Comparison of ENCODE assay signal across 1 cellular context in the genomic region with DNA sequence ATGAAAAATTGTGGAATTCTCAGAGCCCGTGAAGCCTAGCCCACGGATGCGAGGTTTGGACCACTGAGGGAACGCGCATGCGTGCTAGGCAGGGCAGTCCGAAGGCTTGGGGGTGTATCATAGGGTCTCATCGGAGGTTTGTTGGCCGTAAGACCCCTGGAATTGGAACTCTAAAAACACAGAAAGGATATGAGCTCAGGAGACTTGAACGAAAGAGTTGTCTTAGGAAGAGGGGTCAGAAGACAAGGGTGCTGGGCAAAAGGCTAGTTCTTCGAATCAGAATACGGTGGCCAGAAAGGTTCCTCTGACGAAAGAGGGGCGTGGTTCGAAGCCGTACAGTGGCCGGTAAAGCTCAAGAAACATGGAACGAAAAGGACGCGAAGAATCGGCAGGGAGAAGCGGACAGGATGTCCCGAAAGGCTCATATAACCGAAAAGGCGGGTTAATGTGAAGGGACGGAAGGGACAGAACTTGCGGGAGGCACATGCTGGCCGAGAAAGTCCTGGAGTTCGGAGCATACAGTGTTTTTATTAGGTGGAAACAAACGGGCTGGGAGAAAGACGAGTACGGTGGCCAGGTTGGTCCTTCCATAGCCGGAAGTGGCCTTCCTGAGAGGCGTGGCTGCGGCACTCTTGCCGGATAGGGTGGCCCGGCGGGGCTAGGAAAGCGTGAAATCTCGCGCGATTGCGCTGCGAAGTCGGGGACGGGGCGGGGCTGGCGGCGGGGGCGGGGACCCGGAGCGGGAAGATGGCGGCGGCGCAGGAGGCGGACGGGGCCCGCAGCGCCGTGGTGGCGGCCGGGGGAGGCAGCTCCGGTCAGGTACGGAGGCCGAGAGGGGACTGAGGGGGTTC.
TF ChIP-seq lines count a peak whose summit lies in the region.

A gene with protein sequence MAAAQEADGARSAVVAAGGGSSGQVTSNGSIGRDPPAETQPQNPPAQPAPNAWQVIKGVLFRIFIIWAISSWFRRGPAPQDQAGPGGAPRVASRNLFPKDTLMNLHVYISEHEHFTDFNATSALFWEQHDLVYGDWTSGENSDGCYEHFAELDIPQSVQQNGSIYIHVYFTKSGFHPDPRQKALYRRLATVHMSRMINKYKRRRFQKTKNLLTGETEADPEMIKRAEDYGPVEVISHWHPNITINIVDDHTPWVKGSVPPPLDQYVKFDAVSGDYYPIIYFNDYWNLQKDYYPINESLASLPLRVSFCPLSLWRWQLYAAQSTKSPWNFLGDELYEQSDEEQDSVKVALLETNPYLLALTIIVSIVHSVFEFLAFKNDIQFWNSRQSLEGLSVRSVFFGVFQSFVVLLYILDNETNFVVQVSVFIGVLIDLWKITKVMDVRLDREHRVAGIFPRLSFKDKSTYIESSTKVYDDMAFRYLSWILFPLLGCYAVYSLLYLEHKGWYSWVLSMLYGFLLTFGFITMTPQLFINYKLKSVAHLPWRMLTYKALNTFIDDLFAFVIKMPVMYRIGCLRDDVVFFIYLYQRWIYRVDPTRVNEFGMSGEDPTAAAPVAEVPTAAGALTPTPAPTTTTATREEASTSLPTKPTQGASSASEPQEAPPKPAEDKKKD (plus strand): TSS at position 732 of the 851 bp plus-strand sequence. CDS start 16 bp downstream, at position 748.

TF ChIP-seq in HepG2, 621 proteins besides CTCF, POLR2A, EP300 and RAD21 (continued from another document and continues in another):
- TF ChIP-seq IRF2 (CRISPR knock-in tag; IDR thresholded peaks at IDR 0.05) (peak; percentile 56; the same call in 1 of the 2 replicates), SRF (IDR thresholded peaks at IDR 0.05; ENCODE audit: low read depth, low read length) (0 out of 2 replicates have a peak, but pooled peaks have one; percentile 34), KLF13 (CRISPR knock-in tag; IDR thresholded peaks at IDR 0.05) (0 out of 2 replicates have a peak, but pooled peaks have one; percentile 11), ZNF143 (CRISPR knock-in tag; IDR thresholded peaks at IDR 0.05) (no peak), CEBPG (CRISPR knock-in tag; IDR thresholded peaks at IDR 0.05) (peak; percentile 45), AGO1 (IDR thresholded peaks at IDR 0.05; ENCODE audit: low read depth, low read length, poor library complexity, severe bottlenecking) (peak; percentile 28), ZNF430 (CRISPR knock-in tag; IDR thresholded peaks at IDR 0.05) (peak; percentile 80), ZNF274 (CRISPR knock-in tag; IDR thresholded peaks at IDR 0.05) (0 out of 2 replicates have a peak, but pooled peaks have one; percentile 33), BORCS8-MEF2B (CRISPR knock-in tag; IDR thresholded peaks at IDR 0.05) (peak; percentile 77), DNMT1 (CRISPR knock-in tag; IDR thresholded peaks at IDR 0.05) (no peak), ZNF431 (CRISPR knock-in tag; IDR thresholded peaks at IDR 0.05; ENCODE audit: borderline replicate concordance, low read depth) (peak; percentile 70; the same call in 1 of the 2 replicates), SNAPC2 (CRISPR knock-in tag; IDR thresholded peaks at IDR 0.05) (peak; percentile 66; the same call in 1 of the 2 replicates), POLR2AphosphoS2 (IDR thresholded peaks at IDR 0.05; ENCODE audit: low read depth, low read length) (peak; percentile 63; the same call in 1 of the 2 replicates), ZMYM3 (CRISPR knock-in tag; IDR thresholded peaks at IDR 0.05) (no peak), GATAD1 (CRISPR knock-in tag; IDR thresholded peaks at IDR 0.05) (peak; percentile 93), KLF12 (CRISPR knock-in tag; IDR thresholded peaks at IDR 0.05; ENCODE audit: borderline replicate concordance) (peak; percentile 99), ZNF333 (CRISPR knock-in tag; IDR thresholded peaks at IDR 0.05; ENCODE audit: borderline replicate concordance) (0 out of 2 replicates have a peak, but pooled peaks have one; percentile 55), MTA1 (CRISPR knock-in tag; IDR thresholded peaks at IDR 0.05; ENCODE audit: borderline replicate concordance) (no peak), CHD2 (IDR thresholded peaks at IDR 0.05; ENCODE audit: low read depth, low read length) (peak; percentile 95), SETDB1 (CRISPR knock-in tag; IDR thresholded peaks at IDR 0.05; ENCODE audit: borderline replicate concordance) (no peak), NR2F2 (IDR thresholded peaks at IDR 0.05; ENCODE audit: borderline replicate concordance, low read depth) (peak; percentile 66; the same call in 1 of the 2 replicates), KDM2A (CRISPR knock-in tag; IDR thresholded peaks at IDR 0.05; ENCODE audit: borderline replicate concordance, low read depth) (peak; percentile 94; the same call in 1 of the 2 replicates), BCL6 (CRISPR knock-in tag; IDR thresholded peaks at IDR 0.05) (0 out of 2 replicates have a peak, but pooled peaks have one; percentile 14), TGIF2 (CRISPR knock-in tag; IDR thresholded peaks at IDR 0.05) (peak; percentile 38; the same call in 1 of the 2 replicates), STAT5B (CRISPR knock-in tag; IDR thresholded peaks at IDR 0.05) (no peak), ZNF761 (CRISPR knock-in tag; conservative IDR thresholded peaks at IDR 0.05) (peak; percentile 51), ZSCAN9 (CRISPR knock-in tag; IDR thresholded peaks at IDR 0.05; ENCODE audit: borderline replicate concordance) (peak; percentile 90; the same call in 1 of the 2 replicates), SOX6 (IDR thresholded peaks at IDR 0.05) (no peak), SOX6 (CRISPR knock-in tag; IDR thresholded peaks at IDR 0.05) (peak; percentile 70; the same call in 1 of the 2 replicates), ZC3H4 (CRISPR knock-in tag; IDR thresholded peaks at IDR 0.05; ENCODE audit: borderline replicate concordance) (no peak)
- TF ChIP-seq, protein P1, sequence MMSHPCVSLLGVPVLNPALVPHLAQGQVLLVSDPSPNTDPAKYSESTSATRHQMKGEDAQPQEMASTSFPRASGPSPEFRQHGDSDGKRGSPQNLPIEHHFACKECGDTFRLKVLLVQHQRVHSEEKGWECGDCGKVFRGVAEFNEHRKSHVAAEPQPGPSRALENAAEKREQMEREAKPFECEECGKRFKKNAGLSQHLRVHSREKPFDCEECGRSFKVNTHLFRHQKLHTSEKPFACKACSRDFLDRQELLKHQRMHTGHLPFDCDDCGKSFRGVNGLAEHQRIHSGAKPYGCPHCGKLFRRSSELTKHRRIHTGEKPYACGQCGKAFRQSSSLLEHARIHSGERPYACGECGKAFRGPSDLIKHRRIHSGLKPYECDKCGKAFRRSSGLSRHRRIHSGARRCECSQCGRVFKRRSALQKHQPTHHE (CRISPR knock-in tag; IDR thresholded peaks at IDR 0.05; ENCODE audit: borderline replicate concordance) = 0 out of 2 replicates have a peak, but pooled peaks have one; percentile 12
- TF ChIP-seq, protein P2, sequence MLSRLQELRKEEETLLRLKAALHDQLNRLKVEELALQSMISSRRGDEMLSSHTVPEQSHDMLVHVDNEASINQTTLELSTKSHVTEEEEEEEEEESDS (CRISPR knock-in tag; IDR thresholded peaks at IDR 0.05; ENCODE audit: borderline replicate concordance) = 0 out of 2 replicates have a peak, but pooled peaks have one; percentile 52
- TF ChIP-seq, protein P3, sequence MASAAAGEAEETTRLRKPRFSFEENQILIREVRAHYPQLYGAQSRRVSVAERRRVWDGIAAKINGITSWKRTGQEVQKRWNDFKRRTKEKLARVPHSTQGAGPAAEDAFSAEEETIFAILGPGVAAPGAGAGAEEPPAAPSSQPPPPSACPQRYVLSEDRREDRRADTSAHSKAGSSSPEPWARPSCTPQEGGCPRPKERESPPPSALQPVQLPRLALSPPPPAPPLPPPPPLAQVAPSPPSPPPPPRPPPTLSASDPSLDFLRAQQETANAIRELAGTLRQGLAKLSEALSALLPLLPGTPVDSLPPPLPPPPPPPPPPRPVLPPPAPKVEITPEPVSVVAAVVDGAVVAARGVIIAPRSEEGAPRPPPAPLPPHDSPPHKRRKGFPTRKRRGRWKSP (CRISPR knock-in tag; IDR thresholded peaks at IDR 0.05) = no peak
- TF ChIP-seq, protein P4, sequence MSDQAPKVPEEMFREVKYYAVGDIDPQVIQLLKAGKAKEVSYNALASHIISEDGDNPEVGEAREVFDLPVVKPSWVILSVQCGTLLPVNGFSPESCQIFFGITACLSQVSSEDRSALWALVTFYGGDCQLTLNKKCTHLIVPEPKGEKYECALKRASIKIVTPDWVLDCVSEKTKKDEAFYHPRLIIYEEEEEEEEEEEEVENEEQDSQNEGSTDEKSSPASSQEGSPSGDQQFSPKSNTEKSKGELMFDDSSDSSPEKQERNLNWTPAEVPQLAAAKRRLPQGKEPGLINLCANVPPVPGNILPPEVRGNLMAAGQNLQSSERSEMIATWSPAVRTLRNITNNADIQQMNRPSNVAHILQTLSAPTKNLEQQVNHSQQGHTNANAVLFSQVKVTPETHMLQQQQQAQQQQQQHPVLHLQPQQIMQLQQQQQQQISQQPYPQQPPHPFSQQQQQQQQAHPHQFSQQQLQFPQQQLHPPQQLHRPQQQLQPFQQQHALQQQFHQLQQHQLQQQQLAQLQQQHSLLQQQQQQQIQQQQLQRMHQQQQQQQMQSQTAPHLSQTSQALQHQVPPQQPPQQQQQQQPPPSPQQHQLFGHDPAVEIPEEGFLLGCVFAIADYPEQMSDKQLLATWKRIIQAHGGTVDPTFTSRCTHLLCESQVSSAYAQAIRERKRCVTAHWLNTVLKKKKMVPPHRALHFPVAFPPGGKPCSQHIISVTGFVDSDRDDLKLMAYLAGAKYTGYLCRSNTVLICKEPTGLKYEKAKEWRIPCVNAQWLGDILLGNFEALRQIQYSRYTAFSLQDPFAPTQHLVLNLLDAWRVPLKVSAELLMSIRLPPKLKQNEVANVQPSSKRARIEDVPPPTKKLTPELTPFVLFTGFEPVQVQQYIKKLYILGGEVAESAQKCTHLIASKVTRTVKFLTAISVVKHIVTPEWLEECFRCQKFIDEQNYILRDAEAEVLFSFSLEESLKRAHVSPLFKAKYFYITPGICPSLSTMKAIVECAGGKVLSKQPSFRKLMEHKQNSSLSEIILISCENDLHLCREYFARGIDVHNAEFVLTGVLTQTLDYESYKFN (CRISPR knock-in tag; conservative IDR thresholded peaks at IDR 0.05) = peak; percentile 52
- TF ChIP-seq, protein P5, sequence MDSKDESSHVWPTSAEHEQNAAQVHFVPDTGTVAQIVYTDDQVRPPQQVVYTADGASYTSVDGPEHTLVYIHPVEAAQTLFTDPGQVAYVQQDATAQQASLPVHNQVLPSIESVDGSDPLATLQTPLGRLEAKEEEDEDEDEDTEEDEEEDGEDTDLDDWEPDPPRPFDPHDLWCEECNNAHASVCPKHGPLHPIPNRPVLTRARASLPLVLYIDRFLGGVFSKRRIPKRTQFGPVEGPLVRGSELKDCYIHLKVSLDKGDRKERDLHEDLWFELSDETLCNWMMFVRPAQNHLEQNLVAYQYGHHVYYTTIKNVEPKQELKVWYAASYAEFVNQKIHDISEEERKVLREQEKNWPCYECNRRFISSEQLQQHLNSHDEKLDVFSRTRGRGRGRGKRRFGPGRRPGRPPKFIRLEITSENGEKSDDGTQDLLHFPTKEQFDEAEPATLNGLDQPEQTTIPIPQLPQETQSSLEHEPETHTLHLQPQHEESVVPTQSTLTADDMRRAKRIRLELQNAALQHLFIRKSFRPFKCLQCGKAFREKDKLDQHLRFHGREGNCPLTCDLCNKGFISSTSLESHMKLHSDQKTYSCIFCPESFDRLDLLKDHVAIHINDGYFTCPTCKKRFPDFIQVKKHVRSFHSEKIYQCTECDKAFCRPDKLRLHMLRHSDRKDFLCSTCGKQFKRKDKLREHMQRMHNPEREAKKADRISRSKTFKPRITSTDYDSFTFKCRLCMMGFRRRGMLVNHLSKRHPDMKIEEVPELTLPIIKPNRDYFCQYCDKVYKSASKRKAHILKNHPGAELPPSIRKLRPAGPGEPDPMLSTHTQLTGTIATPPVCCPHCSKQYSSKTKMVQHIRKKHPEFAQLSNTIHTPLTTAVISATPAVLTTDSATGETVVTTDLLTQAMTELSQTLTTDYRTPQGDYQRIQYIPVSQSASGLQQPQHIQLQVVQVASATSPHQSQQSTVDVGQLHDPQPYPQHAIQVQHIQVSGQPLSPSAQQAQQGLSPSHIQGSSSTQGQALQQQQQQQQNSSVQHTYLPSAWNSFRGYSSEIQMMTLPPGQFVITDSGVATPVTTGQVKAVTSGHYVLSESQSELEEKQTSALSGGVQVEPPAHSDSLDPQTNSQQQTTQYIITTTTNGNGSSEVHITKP (CRISPR knock-in tag; IDR thresholded peaks at IDR 0.05; ENCODE audit: low read depth) = 0 out of 2 replicates have a peak, but pooled peaks have one; percentile 15
- TF ChIP-seq, protein P6, sequence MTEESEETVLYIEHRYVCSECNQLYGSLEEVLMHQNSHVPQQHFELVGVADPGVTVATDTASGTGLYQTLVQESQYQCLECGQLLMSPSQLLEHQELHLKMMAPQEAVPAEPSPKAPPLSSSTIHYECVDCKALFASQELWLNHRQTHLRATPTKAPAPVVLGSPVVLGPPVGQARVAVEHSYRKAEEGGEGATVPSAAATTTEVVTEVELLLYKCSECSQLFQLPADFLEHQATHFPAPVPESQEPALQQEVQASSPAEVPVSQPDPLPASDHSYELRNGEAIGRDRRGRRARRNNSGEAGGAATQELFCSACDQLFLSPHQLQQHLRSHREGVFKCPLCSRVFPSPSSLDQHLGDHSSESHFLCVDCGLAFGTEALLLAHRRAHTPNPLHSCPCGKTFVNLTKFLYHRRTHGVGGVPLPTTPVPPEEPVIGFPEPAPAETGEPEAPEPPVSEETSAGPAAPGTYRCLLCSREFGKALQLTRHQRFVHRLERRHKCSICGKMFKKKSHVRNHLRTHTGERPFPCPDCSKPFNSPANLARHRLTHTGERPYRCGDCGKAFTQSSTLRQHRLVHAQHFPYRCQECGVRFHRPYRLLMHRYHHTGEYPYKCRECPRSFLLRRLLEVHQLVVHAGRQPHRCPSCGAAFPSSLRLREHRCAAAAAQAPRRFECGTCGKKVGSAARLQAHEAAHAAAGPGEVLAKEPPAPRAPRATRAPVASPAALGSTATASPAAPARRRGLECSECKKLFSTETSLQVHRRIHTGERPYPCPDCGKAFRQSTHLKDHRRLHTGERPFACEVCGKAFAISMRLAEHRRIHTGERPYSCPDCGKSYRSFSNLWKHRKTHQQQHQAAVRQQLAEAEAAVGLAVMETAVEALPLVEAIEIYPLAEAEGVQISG (CRISPR knock-in tag; IDR thresholded peaks at IDR 0.05) = peak; percentile 62
- TF ChIP-seq, protein P7, sequence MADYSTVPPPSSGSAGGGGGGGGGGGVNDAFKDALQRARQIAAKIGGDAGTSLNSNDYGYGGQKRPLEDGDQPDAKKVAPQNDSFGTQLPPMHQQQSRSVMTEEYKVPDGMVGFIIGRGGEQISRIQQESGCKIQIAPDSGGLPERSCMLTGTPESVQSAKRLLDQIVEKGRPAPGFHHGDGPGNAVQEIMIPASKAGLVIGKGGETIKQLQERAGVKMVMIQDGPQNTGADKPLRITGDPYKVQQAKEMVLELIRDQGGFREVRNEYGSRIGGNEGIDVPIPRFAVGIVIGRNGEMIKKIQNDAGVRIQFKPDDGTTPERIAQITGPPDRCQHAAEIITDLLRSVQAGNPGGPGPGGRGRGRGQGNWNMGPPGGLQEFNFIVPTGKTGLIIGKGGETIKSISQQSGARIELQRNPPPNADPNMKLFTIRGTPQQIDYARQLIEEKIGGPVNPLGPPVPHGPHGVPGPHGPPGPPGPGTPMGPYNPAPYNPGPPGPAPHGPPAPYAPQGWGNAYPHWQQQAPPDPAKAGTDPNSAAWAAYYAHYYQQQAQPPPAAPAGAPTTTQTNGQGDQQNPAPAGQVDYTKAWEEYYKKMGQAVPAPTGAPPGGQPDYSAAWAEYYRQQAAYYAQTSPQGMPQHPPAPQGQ (CRISPR knock-in tag; IDR thresholded peaks at IDR 0.05; ENCODE audit: borderline replicate concordance) = no peak
- TF ChIP-seq, protein P8, sequence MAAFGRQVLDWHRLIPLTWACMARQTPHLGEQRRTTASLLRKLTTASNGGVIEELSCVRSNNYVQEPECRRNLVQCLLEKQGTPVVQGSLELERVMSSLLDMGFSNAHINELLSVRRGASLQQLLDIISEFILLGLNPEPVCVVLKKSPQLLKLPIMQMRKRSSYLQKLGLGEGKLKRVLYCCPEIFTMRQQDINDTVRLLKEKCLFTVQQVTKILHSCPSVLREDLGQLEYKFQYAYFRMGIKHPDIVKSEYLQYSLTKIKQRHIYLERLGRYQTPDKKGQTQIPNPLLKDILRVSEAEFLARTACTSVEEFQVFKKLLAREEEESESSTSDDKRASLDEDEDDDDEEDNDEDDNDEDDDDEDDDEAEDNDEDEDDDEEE (CRISPR knock-in tag; IDR thresholded peaks at IDR 0.05) = no peak
